Comparison of ENCODE assay signal across 1 cellular context in the genomic region with DNA sequence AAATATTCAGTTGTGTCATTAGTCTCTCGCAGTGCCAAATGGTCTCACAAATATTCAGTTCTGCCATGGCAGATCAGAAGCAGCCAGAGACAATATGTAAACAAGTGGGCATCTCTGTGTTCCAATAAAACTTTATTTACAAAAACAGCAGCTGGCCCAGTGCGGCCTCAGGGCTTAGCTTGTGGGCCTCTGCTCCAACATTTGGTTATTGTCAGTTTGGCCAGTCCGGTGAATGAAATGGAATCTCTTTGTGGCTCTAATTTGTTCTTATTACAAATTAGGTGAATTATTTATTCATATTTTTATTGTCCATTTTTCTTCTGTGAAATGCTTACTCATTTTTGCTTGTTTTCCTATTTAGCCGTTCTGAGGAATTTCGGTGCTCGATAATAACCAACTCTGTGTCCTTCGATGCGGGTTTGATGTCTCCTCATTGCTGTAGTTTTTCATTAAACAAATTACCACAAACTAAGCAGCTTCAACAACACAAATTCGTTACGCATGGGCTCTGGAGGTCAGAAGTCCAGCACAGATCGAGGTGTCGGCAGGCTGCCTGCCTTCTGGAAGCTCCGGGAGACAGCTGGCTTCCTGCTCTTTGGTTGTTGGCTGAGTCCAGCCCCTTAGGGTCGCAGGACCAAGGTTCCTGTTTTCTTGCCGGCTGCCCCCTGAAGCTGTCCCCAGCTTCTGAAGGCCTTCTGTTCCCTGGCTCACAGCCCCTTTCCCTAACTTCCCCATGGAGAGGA.
TF ChIP-seq lines count a peak whose summit lies in the region.

No MANE protein-coding gene starts in this region.

TF ChIP-seq in GM12878, 131 proteins besides CTCF, POLR2A, EP300 and RAD21:
- TF ChIP-seq IRF4 (IDR thresholded peaks at IDR 0.05; ENCODE audit: low read depth, low read length) (no peak), SMC3 (IDR thresholded peaks at IDR 0.05; ENCODE audit: borderline replicate concordance, low read length) (no peak), SMARCA5 (IDR thresholded peaks at IDR 0.05) (no peak), BMI1 (IDR thresholded peaks at IDR 0.05; ENCODE audit: borderline replicate concordance) (no peak), TCF7 (IDR thresholded peaks at IDR 0.05; ENCODE audit: borderline replicate concordance) (no peak), MTA3 (IDR thresholded peaks at IDR 0.05; ENCODE audit: borderline replicate concordance, low read length) (no peak)
- TF ChIP-seq, protein P1, sequence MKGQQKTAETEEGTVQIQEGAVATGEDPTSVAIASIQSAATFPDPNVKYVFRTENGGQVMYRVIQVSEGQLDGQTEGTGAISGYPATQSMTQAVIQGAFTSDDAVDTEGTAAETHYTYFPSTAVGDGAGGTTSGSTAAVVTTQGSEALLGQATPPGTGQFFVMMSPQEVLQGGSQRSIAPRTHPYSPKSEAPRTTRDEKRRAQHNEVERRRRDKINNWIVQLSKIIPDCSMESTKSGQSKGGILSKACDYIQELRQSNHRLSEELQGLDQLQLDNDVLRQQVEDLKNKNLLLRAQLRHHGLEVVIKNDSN (IDR thresholded peaks at IDR 0.05; ENCODE audit: borderline replicate concordance, extremely low read length, insufficient read depth, low read depth, low read length), result no peak
- TF ChIP-seq, protein P2, sequence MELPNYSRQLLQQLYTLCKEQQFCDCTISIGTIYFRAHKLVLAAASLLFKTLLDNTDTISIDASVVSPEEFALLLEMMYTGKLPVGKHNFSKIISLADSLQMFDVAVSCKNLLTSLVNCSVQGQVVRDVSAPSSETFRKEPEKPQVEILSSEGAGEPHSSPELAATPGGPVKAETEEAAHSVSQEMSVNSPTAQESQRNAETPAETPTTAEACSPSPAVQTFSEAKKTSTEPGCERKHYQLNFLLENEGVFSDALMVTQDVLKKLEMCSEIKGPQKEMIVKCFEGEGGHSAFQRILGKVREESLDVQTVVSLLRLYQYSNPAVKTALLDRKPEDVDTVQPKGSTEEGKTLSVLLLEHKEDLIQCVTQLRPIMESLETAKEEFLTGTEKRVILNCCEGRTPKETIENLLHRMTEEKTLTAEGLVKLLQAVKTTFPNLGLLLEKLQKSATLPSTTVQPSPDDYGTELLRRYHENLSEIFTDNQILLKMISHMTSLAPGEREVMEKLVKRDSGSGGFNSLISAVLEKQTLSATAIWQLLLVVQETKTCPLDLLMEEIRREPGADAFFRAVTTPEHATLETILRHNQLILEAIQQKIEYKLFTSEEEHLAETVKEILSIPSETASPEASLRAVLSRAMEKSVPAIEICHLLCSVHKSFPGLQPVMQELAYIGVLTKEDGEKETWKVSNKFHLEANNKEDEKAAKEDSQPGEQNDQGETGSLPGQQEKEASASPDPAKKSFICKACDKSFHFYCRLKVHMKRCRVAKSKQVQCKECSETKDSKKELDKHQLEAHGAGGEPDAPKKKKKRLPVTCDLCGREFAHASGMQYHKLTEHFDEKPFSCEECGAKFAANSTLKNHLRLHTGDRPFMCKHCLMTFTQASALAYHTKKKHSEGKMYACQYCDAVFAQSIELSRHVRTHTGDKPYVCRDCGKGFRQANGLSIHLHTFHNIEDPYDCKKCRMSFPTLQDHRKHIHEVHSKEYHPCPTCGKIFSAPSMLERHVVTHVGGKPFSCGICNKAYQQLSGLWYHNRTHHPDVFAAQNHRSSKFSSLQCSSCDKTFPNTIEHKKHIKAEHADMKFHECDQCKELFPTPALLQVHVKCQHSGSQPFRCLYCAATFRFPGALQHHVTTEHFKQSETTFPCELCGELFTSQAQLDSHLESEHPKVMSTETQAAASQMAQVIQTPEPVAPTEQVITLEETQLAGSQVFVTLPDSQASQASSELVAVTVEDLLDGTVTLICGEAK (IDR thresholded peaks at IDR 0.05; ENCODE audit: borderline replicate concordance), result peak; percentile 81
